20 cellular contexts compared by ENCODE assay signal in genomic region chr4:155960522-155960921, GRCh38. TPM values are rescaled to one million over a fixed set of nuclear protein-coding genes. Genes with fewer than 3 reads are reported as not detected.
A peak's percentile ranks its signal among the peaks of the same experiment; 100 is the strongest.
DNase-seq lines count a peak whose midpoint lies in the region; ATAC-seq, FAIRE-seq and TF ChIP-seq lines count a peak whose summit lies in the region.
"Had no signal": no experiment of that assay in that cellular context is flagged by ENCODE, and none has a peak within 500 bp of the region (broad histone marks: within the 10 kb centered on the region; RNA-seq: fewer than 3 reads in every experiment).

No MANE protein-coding gene starts in this region.

- DNase-seq in COLO829 (ENCODE audit: low spot score) (peak; percentile 75), NCI-H748 (lab: John Stamatoyannopoulos, UW; ENCODE audit: unreplicated experiment) (peak; percentile 79), esophagus muscularis mucosa (ENCODE audit: extremely low spot score) (no peak), omental fat pad (ENCODE audit: low spot score) (no peak), OCI-M2 (lab: John Stamatoyannopoulos, UW; ENCODE audit: unreplicated experiment) (no peak), GM12892 (ENCODE audit: insufficient read length) (no peak)
- DNase-seq in activated CD4-positive, CD25-positive, alpha-beta regulatory T cell (lab: John Stamatoyannopoulos, UW): no peak
- DNase-seq: DND-41; NCI-H1417 treated with DMSO at 0.1 percent for 48 hours; NK-92 treated with Interleukin-12 subunit alpha and Interleukin-12 subunit beta, amount 100 ng/mL, for 24 hours; stimulated activated CD4-positive, alpha-beta T cell treated with anti-CD3 and anti-CD28 coated beads, Interleukin-4, amount 100 ng/mL, for 1 hour had no signal

- intact Hi-C loops in esophagus muscularis mucosa (cut with DNase I): no loop called here

- ATAC-seq in omental fat pad (ENCODE audit: low FRiP score) (peak; percentile 80), HG03175 (IDR thresholded peaks at IDR 0.05; ENCODE audit: unreplicated experiment) (no peak)
- ATAC-seq: activated naive CD4-positive, alpha-beta T cell treated with anti-CD3 and anti-CD28 coated beads, Interleukin-2, amount 50 U/mL, for 72 hours; SK-N-SH treated with all-trans-retinoic acid at 6 μM for 48 hours; WTC11 had no signal

- no peak for TF ChIP-seq POLR2A in esophagus muscularis mucosa (IDR thresholded peaks at IDR 0.05; ENCODE audit: low read depth)
- no peak for TF ChIP-seq POLR2A in GM12892 (IDR thresholded peaks at IDR 0.05; ENCODE audit: low read depth, low read length)

- no peaks in the 10 kb centered on the region for H3K36me3 ChIP-seq in esophagus muscularis mucosa
- H3K36me3 ChIP-seq: prostate gland had no signal

- H3K27me3 ChIP-seq in esophagus muscularis mucosa: no peaks in the 10 kb centered on the region

- H3K27ac ChIP-seq in esophagus muscularis mucosa (replicated peaks in 1 of 4): peak overlapping the region; percentile 17 to 55 (median 46)
- H3K27ac ChIP-seq: coronary artery, prostate gland had no signal

- 28% methylated on average over 5 of the region's 5 CpGs for WGBS in esophagus muscularis mucosa

- no peaks in the 10 kb centered on the region for H3K9me3 ChIP-seq in esophagus muscularis mucosa
- H3K9me3 ChIP-seq: prostate gland had no signal

- peak overlapping the region in 3 of 4 donors; percentile 1 to 21 (median 12) for H3K4me3 ChIP-seq in esophagus muscularis mucosa
- H3K4me3 ChIP-seq: coronary artery, prostate gland had no signal

- no peak for TF ChIP-seq EP300 in esophagus muscularis mucosa (IDR thresholded peaks at IDR 0.05)

- H3K4me1 ChIP-seq in esophagus muscularis mucosa: peaks cover 0 to 22% (median 14%) of the 10 kb centered on the region in 4 donors
- H3K4me1 ChIP-seq: prostate gland had no signal

- TF ChIP-seq CTCF in esophagus muscularis mucosa (IDR thresholded peaks at IDR 0.05): no peak
- no peak for TF ChIP-seq CTCF in omental fat pad (IDR thresholded peaks at IDR 0.05)

- FAIRE-seq in GM12892 (lab: Jason Lieb, UNC): no peak
- FAIRE-seq: frontal cortex had no signal

RNA-seq across cellular contexts. Expression of gene CTSO, which starts 6.9 kb away (rescaled TPM):
- total RNA-seq in esophagus muscularis mucosa (10 to 100 TPM; 18.8 to 22.8 (median 21.3) TPM), omental fat pad (10 to 100 TPM; 15.3 to 47.1 (median 20.9) TPM)
- polyA plus RNA-seq in GM12892 (2012; ENCODE audit: missing spikeins): 7.2 TPM

RNA-seq across cellular contexts. Expression of gene TDO2, which starts 57.0 kb away (rescaled TPM):
- total RNA-seq in esophagus muscularis mucosa (not detected), omental fat pad (under 1 TPM in 1 of 4 donors, not detected in 3; 0.36 TPM)
- not detected for polyA plus RNA-seq in GM12892 (2012; ENCODE audit: missing spikeins)
- total RNA-seq: activated naive CD4-positive, alpha-beta T cell treated with anti-CD3 and anti-CD28 coated beads, Interleukin-2, amount 50 U/mL, for 72 hours; frontal cortex; mononuclear cell had no signal
- polyA plus RNA-seq: BJ had no signal

Comparison
In these comparisons a context has a peak if more than half of its experiments do, and no peak if none do; other contexts are left out.
1. DNase-seq: peak in COLO829 (single experiment) and NCI-H748 (single experiment); none in esophagus muscularis mucosa (single experiment), omental fat pad (single experiment), activated CD4-positive, CD25-positive, alpha-beta regulatory T cell (0 of 4), OCI-M2 (single experiment) and GM12892 (single experiment).